Comparison of ENCODE assay signal across 1 cellular context in the genomic region with DNA sequence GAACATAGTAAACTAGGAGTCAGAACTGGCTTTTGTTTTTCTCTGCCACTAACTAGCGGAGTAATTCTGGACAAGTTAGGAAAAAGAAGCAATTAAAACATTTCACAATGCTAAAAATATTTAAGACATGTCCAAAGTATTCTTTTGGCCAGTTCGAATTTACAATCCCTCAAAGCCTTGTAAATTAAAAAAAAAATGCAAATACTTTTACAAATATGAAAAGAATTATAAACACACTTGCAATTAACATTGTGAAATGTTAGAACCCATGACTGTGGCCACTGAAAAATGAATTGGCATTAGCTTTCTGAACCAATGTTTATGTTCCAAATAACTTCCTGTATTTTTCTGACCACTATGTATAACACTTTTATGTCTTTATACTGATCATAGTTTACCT.
TF ChIP-seq lines count a peak whose summit lies in the region.

No MANE protein-coding gene starts in this region.

TF ChIP-seq in SK-N-SH, 30 proteins besides CTCF, POLR2A, EP300 and RAD21 (continued from another document):
- TF ChIP-seq, protein P1, sequence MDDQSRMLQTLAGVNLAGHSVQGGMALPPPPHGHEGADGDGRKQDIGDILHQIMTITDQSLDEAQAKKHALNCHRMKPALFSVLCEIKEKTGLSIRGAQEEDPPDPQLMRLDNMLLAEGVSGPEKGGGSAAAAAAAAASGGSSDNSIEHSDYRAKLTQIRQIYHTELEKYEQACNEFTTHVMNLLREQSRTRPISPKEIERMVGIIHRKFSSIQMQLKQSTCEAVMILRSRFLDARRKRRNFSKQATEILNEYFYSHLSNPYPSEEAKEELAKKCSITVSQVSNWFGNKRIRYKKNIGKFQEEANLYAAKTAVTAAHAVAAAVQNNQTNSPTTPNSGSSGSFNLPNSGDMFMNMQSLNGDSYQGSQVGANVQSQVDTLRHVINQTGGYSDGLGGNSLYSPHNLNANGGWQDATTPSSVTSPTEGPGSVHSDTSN (IDR thresholded peaks at IDR 0.05), result no peak
